Comparison of ENCODE assay signal across 8 cellular contexts in the genomic region with DNA sequence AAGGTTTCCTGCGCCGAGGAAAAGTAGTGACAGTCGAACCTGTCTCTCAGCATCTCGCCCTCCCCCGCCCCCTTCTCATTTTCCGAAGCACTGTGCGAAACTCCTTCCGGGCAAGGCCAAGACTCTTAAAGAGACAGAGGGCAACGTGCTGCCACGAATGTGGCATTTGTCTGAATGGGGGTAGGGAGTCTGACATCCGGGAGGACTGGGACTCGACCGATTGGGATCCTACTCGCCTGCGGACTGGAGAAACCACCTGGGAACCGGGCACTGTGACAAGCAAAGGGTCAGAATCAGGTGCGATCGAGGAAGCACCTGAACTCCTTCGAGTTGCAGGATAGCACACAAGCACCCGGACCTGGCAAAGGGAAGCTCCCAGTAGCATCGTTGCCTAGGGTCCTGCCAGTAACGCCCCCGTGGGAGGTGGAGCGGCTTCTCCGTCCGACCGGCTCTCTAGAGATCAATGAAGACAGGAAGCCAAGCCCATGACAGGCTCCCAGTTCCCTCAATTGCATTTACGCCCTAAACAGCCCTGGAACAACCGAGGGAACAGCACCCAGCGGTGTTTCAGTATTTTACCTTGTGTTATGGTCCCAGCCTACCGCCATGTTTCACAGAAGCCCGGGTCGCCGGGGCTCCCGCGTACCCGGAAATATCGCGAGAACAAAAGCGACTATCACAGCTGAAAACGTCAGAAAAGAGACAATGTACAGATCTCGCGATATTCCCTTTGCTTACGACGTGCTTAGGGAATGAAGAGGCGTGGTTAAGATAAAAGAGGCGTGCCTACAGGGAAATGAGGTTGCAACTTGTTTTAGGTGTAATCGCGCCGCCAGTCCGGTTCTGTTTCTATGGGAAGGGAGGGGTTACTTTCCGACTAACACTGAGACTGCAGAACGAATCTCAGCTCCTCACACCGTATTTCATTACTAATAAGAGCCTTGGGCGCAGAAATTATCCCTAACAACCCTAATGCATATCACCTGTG. TPM values are rescaled to one million over a fixed set of nuclear protein-coding genes. Genes with fewer than 3 reads are reported as not detected.
A peak's percentile ranks its signal among the peaks of the same experiment; 100 is the strongest.
DNase-seq lines count a peak whose midpoint lies in the region; ATAC-seq, FAIRE-seq and TF ChIP-seq lines count a peak whose summit lies in the region.

A gene with protein sequence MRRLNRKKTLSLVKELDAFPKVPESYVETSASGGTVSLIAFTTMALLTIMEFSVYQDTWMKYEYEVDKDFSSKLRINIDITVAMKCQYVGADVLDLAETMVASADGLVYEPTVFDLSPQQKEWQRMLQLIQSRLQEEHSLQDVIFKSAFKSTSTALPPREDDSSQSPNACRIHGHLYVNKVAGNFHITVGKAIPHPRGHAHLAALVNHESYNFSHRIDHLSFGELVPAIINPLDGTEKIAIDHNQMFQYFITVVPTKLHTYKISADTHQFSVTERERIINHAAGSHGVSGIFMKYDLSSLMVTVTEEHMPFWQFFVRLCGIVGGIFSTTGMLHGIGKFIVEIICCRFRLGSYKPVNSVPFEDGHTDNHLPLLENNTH (minus strand): TSS at position 637 of the 988 bp plus-strand sequence. CDS start 9,539 bp downstream, outside the sequence.

- WGBS in pancreas, 2 donors: 0% methylated on average over 55 of the region's 55 CpGs

- FAIRE-seq in pancreas (lab: Jason Lieb, UNC): peak; percentile 96

- no peaks in the 10 kb centered on the region for H3K9me3 ChIP-seq in pancreas
- no peaks in the 10 kb centered on the region for H3K9me3 ChIP-seq in tibial artery

- DNase-seq in GM12865 (ENCODE audit: low read depth) (peak; percentile 99), NCI-H1417 treated with DMSO at 0.1 percent for 48 hours (lab: John Stamatoyannopoulos, UW) (peak; percentile 100), SW480 (ENCODE audit: low spot score) (peak; percentile 100), Right ventricle myocardium superior (peak; percentile 92), pancreas (peak; percentile 86 to 95 (median 92)), tibial artery (peak; percentile 91 to 95)
- DNase-seq in activated naive CD8-positive, alpha-beta T cell treated with anti-CD3 and anti-CD28 coated beads, Interleukin-2, amount 50 U/mL, for 24 hours: peak; percentile 84

- no peaks in the 10 kb centered on the region for H3K27me3 ChIP-seq in pancreas
- no peaks in the 10 kb centered on the region for H3K27me3 ChIP-seq in tibial artery

- H3K4me1 Mint-ChIP-seq in activated naive CD8-positive, alpha-beta T cell treated with anti-CD3 and anti-CD28 coated beads, Interleukin-2, amount 50 U/mL, for 24 hours: peaks cover 53% of the 10 kb centered on the region

- H3K27ac ChIP-seq in pancreas (peak within 1 kb of the TSS; percentile 81 to 92 (median 90)), tibial artery (peak within 1 kb of the TSS; percentile 74 to 81)

- no peaks in the 10 kb centered on the region for H3K27me3 Mint-ChIP-seq in activated naive CD8-positive, alpha-beta T cell treated with anti-CD3 and anti-CD28 coated beads, Interleukin-2, amount 50 U/mL, for 24 hours

- TF ChIP-seq CTCF in GM12865 (IDR thresholded peaks at IDR 0.05; ENCODE audit: insufficient read depth, low read depth, low read length, missing control alignments) (no peak), pancreas (IDR thresholded peaks at IDR 0.05) (no peak), tibial artery (IDR thresholded peaks at IDR 0.05) (no peak)

- intact Hi-C loops in Right ventricle myocardium superior (cut with DNase I): no loop called here
- intact Hi-C loops in pancreas (cut with DNase I): no loop called here
- intact Hi-C loops in tibial artery (cut with DNase I; ENCODE audit: low total_unique reads): loop anchor here (5.0 kb wide), 1 partner anchor 1316 kb away; a partner anchor contains a TSS

- no peaks in the 10 kb centered on the region for H3K9me3 Mint-ChIP-seq in activated naive CD8-positive, alpha-beta T cell treated with anti-CD3 and anti-CD28 coated beads, Interleukin-2, amount 50 U/mL, for 24 hours

- H3K4me3 ChIP-seq in GM12865 (ENCODE audit: low read depth, low read length) (peak within 1 kb of the TSS; percentile 75), pancreas (peak within 1 kb of the TSS; percentile 66 to 99 (median 79)), tibial artery (peak within 1 kb of the TSS; percentile 65 to 79)

- H3K27ac Mint-ChIP-seq in activated naive CD8-positive, alpha-beta T cell treated with anti-CD3 and anti-CD28 coated beads, Interleukin-2, amount 50 U/mL, for 24 hours: peak within 1 kb of the TSS; percentile 98

- H3K4me1 ChIP-seq in pancreas (peaks cover 4 to 13% (median 8%) of the 10 kb centered on the region in 3 donors), tibial artery (peaks cover 0 to 12% (median 6%) of the 10 kb centered on the region in 4 donors)

- H3K4me3 Mint-ChIP-seq in activated naive CD8-positive, alpha-beta T cell treated with anti-CD3 and anti-CD28 coated beads, Interleukin-2, amount 50 U/mL, for 24 hours: peak within 1 kb of the TSS; percentile 97

- no peaks in the 10 kb centered on the region for H3K36me3 ChIP-seq in pancreas
- H3K36me3 ChIP-seq in tibial artery: no peaks in the 10 kb centered on the region

- peaks cover 23% of the 10 kb centered on the region for H3K36me3 Mint-ChIP-seq in activated naive CD8-positive, alpha-beta T cell treated with anti-CD3 and anti-CD28 coated beads, Interleukin-2, amount 50 U/mL, for 24 hours (ENCODE audit: low read depth)

- ATAC-seq in HG02763 (IDR thresholded peaks at IDR 0.05; ENCODE audit: unreplicated experiment): peak; percentile 96
- peak; percentile 94 for ATAC-seq in activated naive CD8-positive, alpha-beta T cell treated with anti-CD3 and anti-CD28 coated beads, Interleukin-2, amount 50 U/mL, for 24 hours
- ATAC-seq in Right ventricle myocardium superior (ENCODE audit: poor library complexity): peak; percentile 99
- peak; percentile 97 to 99 (median 98) for ATAC-seq in pancreas

RNA-seq across cellular contexts. Expression of the gene that starts here (rescaled TPM):
- total RNA-seq in Right ventricle myocardium superior: 72.4 TPM
- total RNA-seq in pancreas: 10 to 100 TPM; 30.0 to 66.2 (median 44.4) TPM
- 10 to 100 TPM; 19.7 to 31.8 TPM for polyA plus RNA-seq in pancreas

Comparison
In these comparisons a context has a peak if more than half of its experiments do, and no peak if none do; other contexts are left out.
1. Peak in every context shown above with its lines: DNase-seq, ATAC-seq, H3K4me3 ChIP-seq and H3K27ac ChIP-seq.